ENCODE assay signal across 15 cellular contexts in genomic region chr10:66215005-66215404, GRCh38.
A peak's percentile ranks its signal among the peaks of the same experiment; 100 is the strongest.
DNase-seq lines count a peak whose midpoint lies in the region; ATAC-seq and TF ChIP-seq lines count a peak whose summit lies in the region.
"Had no signal": no experiment of that assay in that cellular context is flagged by ENCODE, and none has a peak within 500 bp of the region (broad histone marks: within the 10 kb centered on the region; RNA-seq: fewer than 3 reads in every experiment).

No MANE protein-coding gene starts in this region.

- DNase-seq in NCI-H82 (lab: John Stamatoyannopoulos, UW) = peak; percentile 23
- no peak for DNase-seq in NCI-H82 treated with DMSO at 0.1 percent for 48 hours (lab: John Stamatoyannopoulos, UW; ENCODE audit: unreplicated experiment)
- DNase-seq in HFFc6 = no peak
- DNase-seq in brain microvascular endothelial cell = no peak
- peak; percentile 24 for DNase-seq in neural progenitor cell (ENCODE audit: low spot score)
- no peak for DNase-seq in NCI-H2029 (lab: John Stamatoyannopoulos, UW)
- no peak for DNase-seq in stimulated activated effector memory CD8-positive, alpha-beta T cell treated with anti-CD3 and anti-CD28 coated beads, Interleukin-12 subunit alpha, Interleukin-12 subunit beta, amount 100 ng/mL, for 72 hours (ENCODE audit: low spot score in 2 of 2)
- DNase-seq: heart left ventricle; NCI-H1092; NCI-H524 treated with DMSO at 0.1 percent for 48 hours; pancreas; stimulated activated CD8-positive, alpha-beta memory T cell treated with anti-CD3 and anti-CD28 coated beads, Interleukin-4, amount 100 ng/mL, for 48 hours had no signal

- no peaks in the 10 kb centered on the region for H3K36me3 ChIP-seq in brain microvascular endothelial cell (replicated peaks)
- H3K36me3 ChIP-seq in neural progenitor cell = no peaks in the 10 kb centered on the region
- H3K36me3 ChIP-seq: heart left ventricle, pancreas had no signal

- no peaks in the 10 kb centered on the region for H3F3A ChIP-seq in neural progenitor cell (ENCODE audit: low read depth)

- H3K4me1 ChIP-seq in neural progenitor cell = no peaks in the 10 kb centered on the region
- H3K4me1 ChIP-seq: heart left ventricle, pancreas had no signal

- no peaks in the 10 kb centered on the region for H3K27me3 ChIP-seq in brain microvascular endothelial cell (replicated peaks)
- H3K27me3 ChIP-seq in neural progenitor cell = no peaks in the 10 kb centered on the region
- H3K27me3 ChIP-seq: heart left ventricle, pancreas had no signal

- H3K27ac Mint-ChIP-seq in HFFc6 (no peak overlapping the region), neural progenitor cell (no peak overlapping the region)
- no peak overlapping the region for H3K27ac Mint-ChIP-seq in stimulated activated effector memory CD8-positive, alpha-beta T cell treated with anti-CD3 and anti-CD28 coated beads, Interleukin-12 subunit alpha, Interleukin-12 subunit beta, amount 100 ng/mL, for 72 hours

- H3K27me3 Mint-ChIP-seq in HFFc6 (ENCODE audit: insufficient read depth) = peaks cover 2% of the 10 kb centered on the region; the same call in 1 of the 2 replicates
- peaks cover 2% of the 10 kb centered on the region for H3K27me3 Mint-ChIP-seq in neural progenitor cell (ENCODE audit: insufficient read depth, low read depth)

- H3K4me3 Mint-ChIP-seq in HFFc6 = no peak overlapping the region
- no peak overlapping the region for H3K4me3 Mint-ChIP-seq in neural progenitor cell
- H3K4me3 Mint-ChIP-seq in stimulated activated effector memory CD8-positive, alpha-beta T cell treated with anti-CD3 and anti-CD28 coated beads, Interleukin-12 subunit alpha, Interleukin-12 subunit beta, amount 100 ng/mL, for 72 hours = no peak overlapping the region

- no peak overlapping the region for H3K27ac ChIP-seq in brain microvascular endothelial cell
- H3K27ac ChIP-seq in neural progenitor cell = no peak overlapping the region
- H3K27ac ChIP-seq: heart left ventricle, pancreas, SK-N-MC had no signal

- peak; percentile 37 for TF ChIP-seq CTCF in HFFc6 (IDR thresholded peaks at IDR 0.05)
- peak; percentile 39 for TF ChIP-seq CTCF in brain microvascular endothelial cell (IDR thresholded peaks at IDR 0.05; ENCODE audit: low read depth, low read length, missing control alignments)
- peak; percentile 52 for TF ChIP-seq CTCF in neural progenitor cell (IDR thresholded peaks at IDR 0.05)

- in situ Hi-C loops in brain microvascular endothelial cell (cut with HindIII; ENCODE audit: low pct_ligation_motif_present, low sequenced_read_pairs) = no loop called here

- ATAC-seq in GM21529 (IDR thresholded peaks at IDR 0.05; ENCODE audit: unreplicated experiment) = no peak
- ATAC-seq in stimulated activated effector memory CD8-positive, alpha-beta T cell treated with anti-CD3 and anti-CD28 coated beads, Interleukin-12 subunit alpha, Interleukin-12 subunit beta, amount 100 ng/mL, for 72 hours = no peak
- ATAC-seq: activated CD4-positive, CD25-positive, alpha-beta regulatory T cell treated with anti-CD3 and anti-CD28 coated beads, Interleukin-2, amount 50 U/mL, for 24 hours; heart left ventricle; pancreas had no signal

- H3K36me3 Mint-ChIP-seq in HFFc6 (ENCODE audit: low read depth) (no peaks in the 10 kb centered on the region), neural progenitor cell (no peaks in the 10 kb centered on the region)
- H3K36me3 Mint-ChIP-seq in stimulated activated effector memory CD8-positive, alpha-beta T cell treated with anti-CD3 and anti-CD28 coated beads, Interleukin-12 subunit alpha, Interleukin-12 subunit beta, amount 100 ng/mL, for 72 hours = no peaks in the 10 kb centered on the region

- no peaks in the 10 kb centered on the region for H3K9me3 ChIP-seq in neural progenitor cell (ENCODE audit: low read depth)
- H3K9me3 ChIP-seq: heart left ventricle, pancreas had no signal

- H3K4me1 Mint-ChIP-seq in HFFc6 (ENCODE audit: low read depth) = no peaks in the 10 kb centered on the region
- no peaks in the 10 kb centered on the region for H3K4me1 Mint-ChIP-seq in neural progenitor cell
- no peaks in the 10 kb centered on the region for H3K4me1 Mint-ChIP-seq in stimulated activated effector memory CD8-positive, alpha-beta T cell treated with anti-CD3 and anti-CD28 coated beads, Interleukin-12 subunit alpha, Interleukin-12 subunit beta, amount 100 ng/mL, for 72 hours

- H3K4me2 ChIP-seq in neural progenitor cell = no peak overlapping the region

- no peak overlapping the region for H3K9ac ChIP-seq in neural progenitor cell

- H3K4me3 ChIP-seq in brain microvascular endothelial cell (ENCODE audit: low read depth, low read length) (no peak overlapping the region), neural progenitor cell (no peak overlapping the region)
- H3K4me3 ChIP-seq: heart left ventricle, pancreas, SK-N-MC had no signal

- H3K9me3 Mint-ChIP-seq in HFFc6 (peaks cover 9% of the 10 kb centered on the region), neural progenitor cell (no peaks in the 10 kb centered on the region)
- H3K9me3 Mint-ChIP-seq in stimulated activated effector memory CD8-positive, alpha-beta T cell treated with anti-CD3 and anti-CD28 coated beads, Interleukin-12 subunit alpha, Interleukin-12 subunit beta, amount 100 ng/mL, for 72 hours = peaks cover 9% of the 10 kb centered on the region

- H2AFZ ChIP-seq in neural progenitor cell (replicated peaks) = no peak overlapping the region

- no peaks in the 10 kb centered on the region for H4K20me1 ChIP-seq in neural progenitor cell (ENCODE audit: low read depth)

- H3K79me2 ChIP-seq in neural progenitor cell (ENCODE audit: low read depth) = no peaks in the 10 kb centered on the region

Comparison
In these comparisons a context has a peak if more than half of its experiments do, and no peak if none do; other contexts are left out.
1. DNase-seq: peak in NCI-H82 (single experiment) and neural progenitor cell (single experiment); none in NCI-H82 treated with DMSO at 0.1 percent for 48 hours (single experiment), HFFc6 (single experiment), brain microvascular endothelial cell (single experiment), NCI-H2029 (single experiment) and stimulated activated effector memory CD8-positive, alpha-beta T cell treated with anti-CD3 and anti-CD28 coated beads, Interleukin-12 subunit alpha, Interleukin-12 subunit beta, amount 100 ng/mL, for 72 hours (0 of 2).
2. Peak in every context shown above with its lines, with median percentiles within 50 percentile points of each other: CTCF ChIP-seq.